2 cellular contexts compared by ENCODE assay signal in the genomic region with DNA sequence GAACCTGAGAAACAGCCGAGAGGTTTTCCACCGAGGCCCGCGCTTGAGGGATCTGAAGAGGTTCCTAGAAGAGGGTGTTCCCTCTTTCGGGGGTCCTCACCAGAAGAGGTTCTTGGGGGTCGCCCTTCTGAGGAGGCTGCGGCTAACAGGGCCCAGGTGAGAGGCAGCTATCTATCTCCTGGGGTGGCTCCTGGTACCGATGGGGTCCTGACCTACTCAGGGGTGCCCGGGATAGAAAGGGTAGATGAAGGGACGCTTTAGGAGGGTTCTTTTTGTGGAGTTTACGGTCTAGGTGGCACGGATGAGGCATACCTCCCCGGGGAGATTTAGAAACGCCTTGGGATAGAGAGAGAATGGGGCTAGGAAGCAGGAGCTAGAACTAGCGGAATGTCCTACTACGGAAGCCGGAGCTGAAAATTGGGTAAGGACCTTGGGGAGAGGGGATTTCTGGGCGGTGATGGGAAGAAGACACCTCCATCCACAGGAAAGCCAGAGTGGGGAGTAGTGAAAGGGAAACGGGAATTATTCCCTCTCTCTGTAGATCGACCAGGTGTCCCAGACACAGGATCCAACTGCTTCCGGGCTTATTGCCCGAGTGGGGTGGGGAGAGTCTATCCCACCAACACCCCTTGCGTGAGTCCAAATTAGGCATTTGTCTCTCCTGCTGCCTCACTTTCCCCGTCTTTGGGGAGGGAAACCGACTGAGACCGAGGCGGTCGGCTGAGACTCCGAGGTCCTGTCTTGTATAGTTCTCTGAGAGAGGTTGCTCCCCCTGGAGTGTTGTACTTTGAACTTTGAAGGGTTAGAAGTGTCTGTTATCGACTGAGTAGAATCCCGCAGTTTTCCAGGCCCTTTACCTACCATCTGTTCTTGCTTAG.
TF ChIP-seq lines count a peak whose summit lies in the region.

No MANE protein-coding gene starts in this region.

TF ChIP-seq in HCT116, 20 proteins besides CTCF, POLR2A, EP300 and RAD21:
- TF ChIP-seq SRF (IDR thresholded peaks at IDR 0.05; ENCODE audit: low read depth) (no peak), JUND (IDR thresholded peaks at IDR 0.05) (no peak), YY1 (IDR thresholded peaks at IDR 0.05; ENCODE audit: extremely low read depth, insufficient replicate concordance, low read depth, low read length) (no peak), CEBPB (IDR thresholded peaks at IDR 0.05; ENCODE audit: low read depth) (no peak), POLR2AphosphoS5 (IDR thresholded peaks at IDR 0.05; ENCODE audit: low read depth, low read length) (no peak), TCF7L2 (IDR thresholded peaks at IDR 0.05; ENCODE audit: borderline replicate concordance, extremely low read depth, insufficient read depth, insufficient read length) (no peak), FOSL1 (IDR thresholded peaks at IDR 0.05; ENCODE audit: low read depth) (no peak), SP1 (IDR thresholded peaks at IDR 0.05; ENCODE audit: low read depth) (no peak), ZFX (IDR thresholded peaks at IDR 0.05) (no peak), EZH2phosphoT487 (IDR thresholded peaks at IDR 0.05; ENCODE audit: borderline replicate concordance) (no peak), EGR1 (IDR thresholded peaks at IDR 0.05; ENCODE audit: low read depth) (no peak), CBX3 (IDR thresholded peaks at IDR 0.05; ENCODE audit: low read depth) (no peak), SIN3A (IDR thresholded peaks at IDR 0.05; ENCODE audit: low read depth) (no peak; the same call in 1 of the 2 replicates), ELF1 (IDR thresholded peaks at IDR 0.05; ENCODE audit: borderline replicate concordance, low read depth) (no peak), EZH2 (IDR thresholded peaks at IDR 0.05) (no peak), ZNF274 (IDR thresholded peaks at IDR 0.05; ENCODE audit: low read depth, low read length) (no peak)
- TF ChIP-seq, protein P1, sequence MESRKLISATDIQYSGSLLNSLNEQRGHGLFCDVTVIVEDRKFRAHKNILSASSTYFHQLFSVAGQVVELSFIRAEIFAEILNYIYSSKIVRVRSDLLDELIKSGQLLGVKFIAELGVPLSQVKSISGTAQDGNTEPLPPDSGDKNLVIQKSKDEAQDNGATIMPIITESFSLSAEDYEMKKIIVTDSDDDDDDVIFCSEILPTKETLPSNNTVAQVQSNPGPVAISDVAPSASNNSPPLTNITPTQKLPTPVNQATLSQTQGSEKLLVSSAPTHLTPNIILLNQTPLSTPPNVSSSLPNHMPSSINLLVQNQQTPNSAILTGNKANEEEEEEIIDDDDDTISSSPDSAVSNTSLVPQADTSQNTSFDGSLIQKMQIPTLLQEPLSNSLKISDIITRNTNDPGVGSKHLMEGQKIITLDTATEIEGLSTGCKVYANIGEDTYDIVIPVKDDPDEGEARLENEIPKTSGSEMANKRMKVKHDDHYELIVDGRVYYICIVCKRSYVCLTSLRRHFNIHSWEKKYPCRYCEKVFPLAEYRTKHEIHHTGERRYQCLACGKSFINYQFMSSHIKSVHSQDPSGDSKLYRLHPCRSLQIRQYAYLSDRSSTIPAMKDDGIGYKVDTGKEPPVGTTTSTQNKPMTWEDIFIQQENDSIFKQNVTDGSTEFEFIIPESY (IDR thresholded peaks at IDR 0.05; ENCODE audit: extremely low read depth, insufficient replicate concordance, low read length), result no peak
- TF ChIP-seq, protein P2, sequence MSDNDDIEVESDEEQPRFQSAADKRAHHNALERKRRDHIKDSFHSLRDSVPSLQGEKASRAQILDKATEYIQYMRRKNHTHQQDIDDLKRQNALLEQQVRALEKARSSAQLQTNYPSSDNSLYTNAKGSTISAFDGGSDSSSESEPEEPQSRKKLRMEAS (IDR thresholded peaks at IDR 0.05), result no peak
- TF ChIP-seq, protein P3, sequence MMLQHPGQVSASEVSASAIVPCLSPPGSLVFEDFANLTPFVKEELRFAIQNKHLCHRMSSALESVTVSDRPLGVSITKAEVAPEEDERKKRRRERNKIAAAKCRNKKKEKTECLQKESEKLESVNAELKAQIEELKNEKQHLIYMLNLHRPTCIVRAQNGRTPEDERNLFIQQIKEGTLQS (IDR thresholded peaks at IDR 0.05), result no peak
- TF ChIP-seq, protein P4, sequence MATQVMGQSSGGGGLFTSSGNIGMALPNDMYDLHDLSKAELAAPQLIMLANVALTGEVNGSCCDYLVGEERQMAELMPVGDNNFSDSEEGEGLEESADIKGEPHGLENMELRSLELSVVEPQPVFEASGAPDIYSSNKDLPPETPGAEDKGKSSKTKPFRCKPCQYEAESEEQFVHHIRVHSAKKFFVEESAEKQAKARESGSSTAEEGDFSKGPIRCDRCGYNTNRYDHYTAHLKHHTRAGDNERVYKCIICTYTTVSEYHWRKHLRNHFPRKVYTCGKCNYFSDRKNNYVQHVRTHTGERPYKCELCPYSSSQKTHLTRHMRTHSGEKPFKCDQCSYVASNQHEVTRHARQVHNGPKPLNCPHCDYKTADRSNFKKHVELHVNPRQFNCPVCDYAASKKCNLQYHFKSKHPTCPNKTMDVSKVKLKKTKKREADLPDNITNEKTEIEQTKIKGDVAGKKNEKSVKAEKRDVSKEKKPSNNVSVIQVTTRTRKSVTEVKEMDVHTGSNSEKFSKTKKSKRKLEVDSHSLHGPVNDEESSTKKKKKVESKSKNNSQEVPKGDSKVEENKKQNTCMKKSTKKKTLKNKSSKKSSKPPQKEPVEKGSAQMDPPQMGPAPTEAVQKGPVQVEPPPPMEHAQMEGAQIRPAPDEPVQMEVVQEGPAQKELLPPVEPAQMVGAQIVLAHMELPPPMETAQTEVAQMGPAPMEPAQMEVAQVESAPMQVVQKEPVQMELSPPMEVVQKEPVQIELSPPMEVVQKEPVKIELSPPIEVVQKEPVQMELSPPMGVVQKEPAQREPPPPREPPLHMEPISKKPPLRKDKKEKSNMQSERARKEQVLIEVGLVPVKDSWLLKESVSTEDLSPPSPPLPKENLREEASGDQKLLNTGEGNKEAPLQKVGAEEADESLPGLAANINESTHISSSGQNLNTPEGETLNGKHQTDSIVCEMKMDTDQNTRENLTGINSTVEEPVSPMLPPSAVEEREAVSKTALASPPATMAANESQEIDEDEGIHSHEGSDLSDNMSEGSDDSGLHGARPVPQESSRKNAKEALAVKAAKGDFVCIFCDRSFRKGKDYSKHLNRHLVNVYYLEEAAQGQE (IDR thresholded peaks at IDR 0.05; ENCODE audit: low read depth), result no peak

TF ChIP-seq in K562, 482 proteins besides CTCF, POLR2A, EP300 and RAD21 (continues in another document):
- TF ChIP-seq SIX5 (IDR thresholded peaks at IDR 0.05; ENCODE audit: borderline replicate concordance in 1 of 2, insufficient read depth in 1 of 2, low read depth in 1 of 2, low read length in 2 of 2) (no peak), ETV5 (CRISPR knock-in tag; IDR thresholded peaks at IDR 0.05; ENCODE audit: low read depth) (no peak), CBX3 (IDR thresholded peaks at IDR 0.05; ENCODE audit: borderline replicate concordance in 1 of 2, low read length in 2 of 2) (no peak), HMG20A (CRISPR knock-in tag; conservative IDR thresholded peaks at IDR 0.05) (no peak), ZNF224 (CRISPR knock-in tag; IDR thresholded peaks at IDR 0.05) (0 out of 2 replicates have a peak, but pooled peaks have one; percentile 26), CHD1 (IDR thresholded peaks at IDR 0.05; ENCODE audit: low read length) (peak; percentile 71), NONO (IDR thresholded peaks at IDR 0.05; ENCODE audit: low read depth in 2 of 2, low read length in 1 of 2) (0 out of 4 replicates have a peak, but pooled peaks of 1 of the 2 experiments have one; percentile 12), RBBP5 (IDR thresholded peaks at IDR 0.05; ENCODE audit: borderline replicate concordance, insufficient read depth, low read length, poor library complexity, severe bottlenecking) (peak; percentile 54), ZZZ3 (IDR thresholded peaks at IDR 0.05) (no peak), GTF2E2 (tag; IDR thresholded peaks at IDR 0.05) (peak; percentile 77), NFRKB (IDR thresholded peaks at IDR 0.05; ENCODE audit: low read depth) (0 out of 2 replicates have a peak, but pooled peaks have one; percentile 4), NFATC3 (IDR thresholded peaks at IDR 0.05) (no peak), SIRT6 (IDR thresholded peaks at IDR 0.05; ENCODE audit: low read depth, low read length) (no peak), PML (IDR thresholded peaks at IDR 0.05; ENCODE audit: low read length) (peak; percentile 21; the same call in 1 of the 2 replicates), NR2C2 (CRISPR knock-in tag; IDR thresholded peaks at IDR 0.05) (0 out of 2 replicates have a peak, but pooled peaks have one; percentile 19), NR2C2 (tag; IDR thresholded peaks at IDR 0.05) (peak; percentile 77), RCOR1 (IDR thresholded peaks at IDR 0.05; ENCODE audit: borderline replicate concordance in 1 of 2, low read depth in 2 of 2, low read length in 2 of 2) (0 out of 4 replicates have a peak, but pooled peaks of 1 of the 2 experiments have one; percentile 5), SMARCE1 (IDR thresholded peaks at IDR 0.05) (peak; percentile 14; the same call in 1 of the 2 replicates), NFIC (IDR thresholded peaks at IDR 0.05) (no peak), NR3C1 (CRISPR knock-in tag; IDR thresholded peaks at IDR 0.05) (no peak), JUND (IDR thresholded peaks at IDR 0.05; ENCODE audit: borderline replicate concordance, low read depth, low read length) (0 out of 2 replicates have a peak, but pooled peaks have one; percentile 1), JUND (tag; IDR thresholded peaks at IDR 0.05; ENCODE audit: borderline replicate concordance, low read depth, low read length) (no peak), ELF1 (tag; IDR thresholded peaks at IDR 0.05) (0 out of 2 replicates have a peak, but pooled peaks have one; percentile 14), KLF1 (tag; IDR thresholded peaks at IDR 0.05) (no peak), ZNF274 (IDR thresholded peaks at IDR 0.05; ENCODE audit: borderline replicate concordance, low read depth, low read length) (no peak), SRF (CRISPR knock-in tag; IDR thresholded peaks at IDR 0.05) (no peak), ZNF3 (CRISPR knock-in tag; IDR thresholded peaks at IDR 0.05) (no peak), PHF8 (IDR thresholded peaks at IDR 0.05; ENCODE audit: borderline replicate concordance, low read length) (no peak; the same call in 1 of the 2 replicates), ZNF583 (CRISPR knock-in tag; IDR thresholded peaks at IDR 0.05) (no peak), FOXK1 (CRISPR knock-in tag; IDR thresholded peaks at IDR 0.05; ENCODE audit: borderline replicate concordance) (0 out of 2 replicates have a peak, but pooled peaks have one; percentile 32), DDX20 (tag; IDR thresholded peaks at IDR 0.05; ENCODE audit: low read depth) (no peak), C11orf30 (IDR thresholded peaks at IDR 0.05; ENCODE audit: low read depth) (no peak)
- TF ChIP-seq, protein P5, sequence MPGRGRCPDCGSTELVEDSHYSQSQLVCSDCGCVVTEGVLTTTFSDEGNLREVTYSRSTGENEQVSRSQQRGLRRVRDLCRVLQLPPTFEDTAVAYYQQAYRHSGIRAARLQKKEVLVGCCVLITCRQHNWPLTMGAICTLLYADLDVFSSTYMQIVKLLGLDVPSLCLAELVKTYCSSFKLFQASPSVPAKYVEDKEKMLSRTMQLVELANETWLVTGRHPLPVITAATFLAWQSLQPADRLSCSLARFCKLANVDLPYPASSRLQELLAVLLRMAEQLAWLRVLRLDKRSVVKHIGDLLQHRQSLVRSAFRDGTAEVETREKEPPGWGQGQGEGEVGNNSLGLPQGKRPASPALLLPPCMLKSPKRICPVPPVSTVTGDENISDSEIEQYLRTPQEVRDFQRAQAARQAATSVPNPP (IDR thresholded peaks at IDR 0.05; ENCODE audit: borderline replicate concordance, insufficient read depth, insufficient read length), result no peak
- TF ChIP-seq, protein P6, sequence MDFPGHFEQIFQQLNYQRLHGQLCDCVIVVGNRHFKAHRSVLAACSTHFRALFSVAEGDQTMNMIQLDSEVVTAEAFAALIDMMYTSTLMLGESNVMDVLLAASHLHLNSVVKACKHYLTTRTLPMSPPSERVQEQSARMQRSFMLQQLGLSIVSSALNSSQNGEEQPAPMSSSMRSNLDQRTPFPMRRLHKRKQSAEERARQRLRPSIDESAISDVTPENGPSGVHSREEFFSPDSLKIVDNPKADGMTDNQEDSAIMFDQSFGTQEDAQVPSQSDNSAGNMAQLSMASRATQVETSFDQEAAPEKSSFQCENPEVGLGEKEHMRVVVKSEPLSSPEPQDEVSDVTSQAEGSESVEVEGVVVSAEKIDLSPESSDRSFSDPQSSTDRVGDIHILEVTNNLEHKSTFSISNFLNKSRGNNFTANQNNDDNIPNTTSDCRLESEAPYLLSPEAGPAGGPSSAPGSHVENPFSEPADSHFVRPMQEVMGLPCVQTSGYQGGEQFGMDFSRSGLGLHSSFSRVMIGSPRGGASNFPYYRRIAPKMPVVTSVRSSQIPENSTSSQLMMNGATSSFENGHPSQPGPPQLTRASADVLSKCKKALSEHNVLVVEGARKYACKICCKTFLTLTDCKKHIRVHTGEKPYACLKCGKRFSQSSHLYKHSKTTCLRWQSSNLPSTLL (IDR thresholded peaks at IDR 0.05), result 0 out of 2 replicates have a peak, but pooled peaks have one; percentile 3
- TF ChIP-seq, protein P7, sequence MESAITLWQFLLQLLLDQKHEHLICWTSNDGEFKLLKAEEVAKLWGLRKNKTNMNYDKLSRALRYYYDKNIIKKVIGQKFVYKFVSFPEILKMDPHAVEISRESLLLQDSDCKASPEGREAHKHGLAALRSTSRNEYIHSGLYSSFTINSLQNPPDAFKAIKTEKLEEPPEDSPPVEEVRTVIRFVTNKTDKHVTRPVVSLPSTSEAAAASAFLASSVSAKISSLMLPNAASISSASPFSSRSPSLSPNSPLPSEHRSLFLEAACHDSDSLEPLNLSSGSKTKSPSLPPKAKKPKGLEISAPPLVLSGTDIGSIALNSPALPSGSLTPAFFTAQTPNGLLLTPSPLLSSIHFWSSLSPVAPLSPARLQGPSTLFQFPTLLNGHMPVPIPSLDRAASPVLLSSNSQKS (CRISPR knock-in tag; IDR thresholded peaks at IDR 0.05), result no peak
- TF ChIP-seq, protein P8, sequence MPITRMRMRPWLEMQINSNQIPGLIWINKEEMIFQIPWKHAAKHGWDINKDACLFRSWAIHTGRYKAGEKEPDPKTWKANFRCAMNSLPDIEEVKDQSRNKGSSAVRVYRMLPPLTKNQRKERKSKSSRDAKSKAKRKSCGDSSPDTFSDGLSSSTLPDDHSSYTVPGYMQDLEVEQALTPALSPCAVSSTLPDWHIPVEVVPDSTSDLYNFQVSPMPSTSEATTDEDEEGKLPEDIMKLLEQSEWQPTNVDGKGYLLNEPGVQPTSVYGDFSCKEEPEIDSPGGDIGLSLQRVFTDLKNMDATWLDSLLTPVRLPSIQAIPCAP (CRISPR knock-in tag; IDR thresholded peaks at IDR 0.05; ENCODE audit: borderline replicate concordance), result no peak
